Comparison of ENCODE assay signal across 11 cellular contexts in the genomic region with DNA sequence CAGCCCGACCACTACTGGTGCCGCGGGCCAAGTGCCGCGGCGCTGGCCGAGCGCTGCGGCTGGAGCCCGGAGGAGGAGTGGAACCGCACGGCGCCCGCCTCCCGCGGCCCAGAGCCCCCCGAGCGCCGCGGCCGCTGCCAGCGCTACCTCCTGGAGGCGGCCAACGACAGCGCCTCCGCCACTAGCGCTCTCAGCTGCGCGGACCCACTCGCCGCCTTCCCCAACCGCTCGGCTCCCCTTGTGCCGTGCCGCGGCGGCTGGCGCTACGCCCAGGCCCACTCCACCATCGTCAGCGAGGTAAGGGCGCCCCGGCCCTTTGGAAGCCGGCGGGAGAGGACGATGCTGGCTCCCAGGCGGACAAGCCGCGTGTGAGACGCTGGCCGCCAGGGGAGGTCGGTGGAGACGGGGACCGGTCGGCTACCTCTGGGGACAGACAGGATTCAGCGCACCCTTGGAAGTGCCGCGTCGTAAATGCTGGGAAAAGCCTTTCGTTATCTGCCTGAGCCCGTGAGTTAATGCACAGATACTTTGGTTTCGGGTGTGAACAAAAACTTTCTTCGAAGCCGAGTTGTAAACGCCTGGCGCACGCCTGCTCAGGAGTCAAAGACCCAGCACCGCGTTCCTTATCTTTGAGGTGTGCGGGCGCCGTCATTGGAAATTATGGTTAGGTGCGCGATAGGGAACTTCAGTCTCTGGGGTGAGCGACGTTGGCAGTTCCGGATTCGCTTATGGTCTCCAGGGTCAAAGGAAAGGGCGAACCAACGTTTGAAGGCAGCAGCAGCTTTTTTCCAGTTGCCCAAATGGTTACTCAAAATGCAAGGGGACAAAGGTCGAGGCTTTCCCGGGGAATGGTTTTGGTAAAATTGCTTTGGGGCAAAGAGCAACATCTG. TPM values are rescaled to one million over a fixed set of nuclear protein-coding genes. Genes with fewer than 3 reads are reported as not detected.
DNase-seq lines count a peak whose midpoint lies in the region; ATAC-seq, FAIRE-seq and TF ChIP-seq lines count a peak whose summit lies in the region.
"Had no signal": no experiment of that assay in that cellular context is flagged by ENCODE, and none has a peak within 500 bp of the region (broad histone marks: within the 10 kb centered on the region; RNA-seq: fewer than 3 reads in every experiment).

No MANE protein-coding gene starts in this region.

- ATAC-seq in stimulated activated naive CD8-positive, alpha-beta T cell treated with anti-CD3 and anti-CD28 coated beads, Interleukin-15, amount 100 ng/mL, for 72 hours, result peak; percentile 33
- ATAC-seq: K562 had no signal

- peak overlapping the region in 1 of 2 donors; percentile 37 for H3K27ac ChIP-seq in kidney (ENCODE audit: low read depth in 2 of 2, low read length in 2 of 2)

- no peaks in the 10 kb centered on the region for H3K36me3 Mint-ChIP-seq in brain

- no peaks in the 10 kb centered on the region for H3K9me3 ChIP-seq in kidney (ENCODE audit: control insufficient read depth in 1 of 2, low read length in 2 of 2)

- DNase-seq in DMS79 treated with DMSO at 0.1 percent for 48 hours (lab: John Stamatoyannopoulos, UW), result peak; percentile 49
- no peak for DNase-seq in DMS79 (lab: John Stamatoyannopoulos, UW)
- DNase-seq in kidney, result no peak
- DNase-seq in stimulated activated naive CD8-positive, alpha-beta T cell treated with anti-CD3 and anti-CD28 coated beads, Interleukin-15, amount 100 ng/mL, for 72 hours, result peak in 1 of 2 donors; percentile 9
- DNase-seq in GM19240 (ENCODE audit: insufficient read length, low spot score), result no peak
- no peak for DNase-seq in activated CD4-positive, CD25-positive, alpha-beta regulatory T cell (lab: John Stamatoyannopoulos, UW)
- no peak for DNase-seq in stimulated activated CD4-positive, alpha-beta T cell treated with anti-CD3 and anti-CD28 coated beads, Interleukin-12 subunit alpha, Interleukin-12 subunit beta, amount 100 ng/mL, for 4 hours

- H3K9me3 Mint-ChIP-seq in brain, result peaks cover 0 to 10% (median 3%) of the 10 kb centered on the region in 5 experiments
- no peaks in the 10 kb centered on the region for H3K9me3 Mint-ChIP-seq in stimulated activated naive CD8-positive, alpha-beta T cell treated with anti-CD3 and anti-CD28 coated beads, Interleukin-15, amount 100 ng/mL, for 72 hours
- H3K9me3 Mint-ChIP-seq: dendritic cell treated with granulocyte-macrophage colony-stimulating factor and Interleukin-4, amounts not matched to agents 40 ng/mL and 50 ng/mL, for 4 days had no signal

- H3K4me1 Mint-ChIP-seq in brain, result peaks cover 17% of the 10 kb centered on the region
- peaks cover 9% of the 10 kb centered on the region for H3K4me1 Mint-ChIP-seq in stimulated activated naive CD8-positive, alpha-beta T cell treated with anti-CD3 and anti-CD28 coated beads, Interleukin-15, amount 100 ng/mL, for 72 hours

- no peak for FAIRE-seq in kidney (lab: Jason Lieb, UNC)
- FAIRE-seq: urothelium cell line had no signal

- H3K27me3 Mint-ChIP-seq in brain, result peaks cover 82% of the 10 kb centered on the region
- peaks cover 81% of the 10 kb centered on the region for H3K27me3 Mint-ChIP-seq in stimulated activated naive CD8-positive, alpha-beta T cell treated with anti-CD3 and anti-CD28 coated beads, Interleukin-15, amount 100 ng/mL, for 72 hours

- intact Hi-C loops in kidney (cut with DNase I), result no loop called here

- H3K4me3 Mint-ChIP-seq in brain, result peak overlapping the region; percentile 73 to 87 (median 83)
- H3K4me3 Mint-ChIP-seq in stimulated activated naive CD8-positive, alpha-beta T cell treated with anti-CD3 and anti-CD28 coated beads, Interleukin-15, amount 100 ng/mL, for 72 hours, result peak overlapping the region; percentile 10 to 61
- H3K4me3 Mint-ChIP-seq: dendritic cell treated with granulocyte-macrophage colony-stimulating factor and Interleukin-4, amounts not matched to agents 40 ng/mL and 50 ng/mL, for 4 days had no signal

- peak overlapping the region; percentile 0 to 24 for H3K9ac ChIP-seq in kidney (ENCODE audit: low read length in 2 of 2)

- peaks cover 0 to 4% of the 10 kb centered on the region in 2 donors for H3K4me1 ChIP-seq in kidney (ENCODE audit: control insufficient read depth in 1 of 2, insufficient read depth in 1 of 2, low read depth in 1 of 2, low read length in 2 of 2)

- H3K4me3 ChIP-seq in kidney (ENCODE audit: low read length in 2 of 2), result peak overlapping the region; percentile 70
- H3K4me3 ChIP-seq: K562 had no signal

- TF ChIP-seq CTCF in brain (conservative IDR thresholded peaks at IDR 0.05), result peak in 1 of 2 experiments; percentile 24
- no peak for TF ChIP-seq CTCF in kidney (IDR thresholded peaks at IDR 0.05; ENCODE audit: borderline replicate concordance, extremely low read depth, insufficient read depth)

- peak overlapping the region in 3 of 5 experiments; percentile 24 to 72 (median 34) for H3K27ac Mint-ChIP-seq in brain
- H3K27ac Mint-ChIP-seq in stimulated activated naive CD8-positive, alpha-beta T cell treated with anti-CD3 and anti-CD28 coated beads, Interleukin-15, amount 100 ng/mL, for 72 hours, result no peak overlapping the region
- H3K27ac Mint-ChIP-seq: dendritic cell treated with granulocyte-macrophage colony-stimulating factor and Interleukin-4, amounts not matched to agents 40 ng/mL and 50 ng/mL, for 4 days had no signal

- no peaks in the 10 kb centered on the region for H3K36me3 ChIP-seq in kidney (ENCODE audit: control insufficient read depth in 1 of 2, insufficient read depth in 2 of 2, low read length in 2 of 2)

RNA-seq across cellular contexts. Expression of gene SLC22A3, which starts 0.6 kb away (rescaled TPM):
- polyA plus RNA-seq in brain (ENCODE audit: insufficient read depth, low read depth, low replicate concordance) (0.85 TPM), kidney (ENCODE audit: insufficient read depth, low read depth, low replicate concordance) (7.4 TPM)
- 6.4 TPM for total RNA-seq in kidney
- total RNA-seq: K562 had no signal
- polyA plus RNA-seq: K562 had no signal

Comparison
In these comparisons a context has a peak if more than half of its experiments do, and no peak if none do; other contexts are left out.
1. H3K27ac Mint-ChIP-seq: peak in brain (3 of 5); none in stimulated activated naive CD8-positive, alpha-beta T cell treated with anti-CD3 and anti-CD28 coated beads, Interleukin-15, amount 100 ng/mL, for 72 hours (0 of 2).